In genomic region chr10:101065479-101066145, GRCh38 we compare ENCODE assay signal across 9 cellular contexts. TPM values are rescaled to one million over a fixed set of nuclear protein-coding genes. Genes with fewer than 3 reads are reported as not detected.
DNase-seq lines count a peak whose midpoint lies in the region; ATAC-seq and TF ChIP-seq lines count a peak whose summit lies in the region.
"Had no signal": no experiment of that assay in that cellular context is flagged by ENCODE, and none has a peak within 500 bp of the region (broad histone marks: within the 10 kb centered on the region; RNA-seq: fewer than 3 reads in every experiment).

No MANE protein-coding gene starts in this region.

- ATAC-seq in left ventricle myocardium superior (no peak), GM21360 (IDR thresholded peaks at IDR 0.05; ENCODE audit: unreplicated experiment) (no peak)

- H3K27ac ChIP-seq in right atrium auricular region (peak overlapping the region; percentile 75), mammary epithelial cell (ENCODE audit: insufficient read depth, low read depth, low read length) (no peak overlapping the region), mesodermal cell (ENCODE audit: low read depth, low read length, severe bottlenecking) (no peak overlapping the region)

- no peaks in the 10 kb centered on the region for H3K27me3 ChIP-seq in right atrium auricular region
- H3K27me3 ChIP-seq in mammary epithelial cell (ENCODE audit: insufficient read depth, low read length), result no peaks in the 10 kb centered on the region

- DNase-seq in right atrium auricular region (ENCODE audit: low spot score) (no peak), left ventricle myocardium superior (no peak), mammary epithelial cell (no peak), GM20000 (ENCODE audit: low spot score) (no peak), NCI-H2081 (lab: John Stamatoyannopoulos, UW) (no peak), HK-2 (ENCODE audit: unreplicated experiment) (no peak)
- DNase-seq: NCI-H446 treated with DMSO at 0.1 percent for 48 hours had no signal

- WGBS in mammary epithelial cell (ENCODE audit: low coverage, missing lambda C conversion rate), result 100% methylated on average over 3 of the region's 3 CpGs
- 75 to 100% methylated on average over 1 of the region's 3 CpGs for WGBS in mesodermal cell (ENCODE audit: insufficient coverage in 2 of 2), 2 experiments

- H3K79me2 ChIP-seq in mammary epithelial cell (ENCODE audit: insufficient read depth, low read length), result no peaks in the 10 kb centered on the region

- CTCF ChIA-PET in mammary epithelial cell (lab: Charles Lee; ENCODE audit: low non-redundant PET), result no interaction called here

- H3K36me3 ChIP-seq in right atrium auricular region, result no peaks in the 10 kb centered on the region
- no peaks in the 10 kb centered on the region for H3K36me3 ChIP-seq in mammary epithelial cell (ENCODE audit: insufficient read depth, low read length)
- no peaks in the 10 kb centered on the region for H3K36me3 ChIP-seq in mesodermal cell (ENCODE audit: control insufficient read depth, insufficient read depth, low read length)

- peak overlapping the region; percentile 47 to 61 for H3K4me3 ChIP-seq in right atrium auricular region
- peak overlapping the region; percentile 41 to 65 (median 51) for H3K4me3 ChIP-seq in mammary epithelial cell (replicated peaks in 1 of 3; ENCODE audit: insufficient read depth in 1 of 3, low read depth in 2 of 3, low read length in 3 of 3)
- peak overlapping the region; percentile 49 for H3K4me3 ChIP-seq in mesodermal cell (ENCODE audit: extremely low read depth, insufficient read depth, low read length, poor library complexity, severe bottlenecking)

- in situ Hi-C loops in mammary epithelial cell (cut with MboI; ENCODE audit: low sequenced_read_pairs in 2 of 2), result loop anchor here in 1 of 2 donors (10.0 kb wide), 1 partner anchor 51 kb away; no protein-coding TSS in a partner anchor

- no peak for TF ChIP-seq CTCF in right atrium auricular region (IDR thresholded peaks at IDR 0.05)
- TF ChIP-seq CTCF in mammary epithelial cell (conservative IDR thresholded peaks at IDR 0.05 in 1 of 2, IDR thresholded peaks at IDR 0.05 in 1 of 2; ENCODE audit: extremely low read depth in 1 of 2, insufficient read depth in 1 of 2, low read depth in 1 of 2, low read length in 2 of 2), result no peak
- TF ChIP-seq CTCF in GM20000 (IDR thresholded peaks at IDR 0.05; ENCODE audit: extremely low read depth, missing control alignments), result no peak

- H3K9me3 ChIP-seq in right atrium auricular region (no peaks in the 10 kb centered on the region), mammary epithelial cell (replicated peaks; ENCODE audit: insufficient read depth, low read length) (no peaks in the 10 kb centered on the region), mesodermal cell (ENCODE audit: control insufficient read depth, low read length) (no peaks in the 10 kb centered on the region)

- intact Hi-C loops in left ventricle myocardium superior (cut with micrococcal nuclease) (no loop called here), mammary epithelial cell (cut with micrococcal nuclease) (loop anchor here (1.0 to 5.0 kb wide), 3 partner anchors 33 to 71 kb away; partner anchors contain the start of genes PDZD7 and SFXN3)

- no peak overlapping the region for H3K9ac ChIP-seq in mammary epithelial cell (ENCODE audit: insufficient read depth, low read length)

- peak overlapping the region; percentile 99 for H3K4me2 ChIP-seq in mammary epithelial cell (ENCODE audit: insufficient read depth, low read depth, low read length)

- dilution Hi-C loops in mammary epithelial cell (cut with HindIII; ENCODE audit: low sequenced_read_pairs), result no loop called here

- no peaks in the 10 kb centered on the region for H4K20me1 ChIP-seq in mammary epithelial cell (ENCODE audit: insufficient read depth, low read length)

- peak overlapping the region; percentile 99 for H2AFZ ChIP-seq in mammary epithelial cell (ENCODE audit: low read depth, low read length)

- H3K4me1 ChIP-seq in right atrium auricular region, result peaks cover 0 to 65% of the 10 kb centered on the region in 2 donors
- peaks cover 36% of the 10 kb centered on the region for H3K4me1 ChIP-seq in mammary epithelial cell (ENCODE audit: insufficient read depth, low read length)
- H3K4me1 ChIP-seq in mesodermal cell (ENCODE audit: control insufficient read depth, insufficient read depth, low read length, poor library complexity, severe bottlenecking), result peaks cover 27% of the 10 kb centered on the region

- no TSS peak for BruUV-seq in mammary epithelial cell (replicated peaks; lab: Mats Ljungman, UMichigan)

RNA-seq across cellular contexts. Expression of gene KAZALD1, which starts 3.8 kb away (rescaled TPM):
- total RNA-seq in right atrium auricular region (1 to 10 TPM; 7.0 to 7.5 TPM), left ventricle myocardium superior (7.8 TPM), mammary epithelial cell (1 to 10 TPM; 1.5 to 2.3 TPM)
- 0.92 TPM for polyA plus RNA-seq in mammary epithelial cell
- not detected for polyA minus RNA-seq in mammary epithelial cell
- polyA plus RNA-seq in mesodermal cell (2013, experiment 1 of 2), result 5.3 TPM
- 3.9 TPM for polyA plus RNA-seq in mesodermal cell (2013, experiment 2 of 2)

RNA-seq across cellular contexts. Expression of gene SFXN3, which starts 34.6 kb away (rescaled TPM):
- total RNA-seq in right atrium auricular region, result 10 to 100 TPM; 16.4 to 42.9 TPM
- total RNA-seq in left ventricle myocardium superior, result 11.0 TPM
- 100 to 1,000 TPM in 1 of 2 donors, 10 to 100 TPM in 1; 79.4 to 102 TPM for total RNA-seq in mammary epithelial cell
- 104 TPM for polyA plus RNA-seq in mammary epithelial cell
- polyA minus RNA-seq in mammary epithelial cell, result 101 TPM
- 33.8 TPM for polyA plus RNA-seq in mesodermal cell (2013, experiment 1 of 2)
- polyA plus RNA-seq in mesodermal cell (2013, experiment 2 of 2), result 26.8 TPM

RNA-seq across cellular contexts. Expression of gene PDZD7, which starts 34.7 kb away (rescaled TPM):
- total RNA-seq in right atrium auricular region, result 1 to 10 TPM in 1 of 2 donors, under 1 TPM in 1; 0.59 to 1.3 TPM
- 0.17 TPM for total RNA-seq in left ventricle myocardium superior
- 1 to 10 TPM in 1 of 2 donors, under 1 TPM in 1; 0.59 to 2.7 TPM for total RNA-seq in mammary epithelial cell
- 0.95 TPM for polyA plus RNA-seq in mammary epithelial cell
- polyA minus RNA-seq in mammary epithelial cell, result 0.47 TPM
- 0.55 TPM for polyA plus RNA-seq in mesodermal cell (2013, experiment 1 of 2)
- polyA plus RNA-seq in mesodermal cell (2013, experiment 2 of 2), result 1.1 TPM

Comparison
In these comparisons a context has a peak if more than half of its experiments do, and no peak if none do; other contexts are left out.
1. H3K27ac ChIP-seq: peak in right atrium auricular region (2 of 2); none in mammary epithelial cell (single experiment) and mesodermal cell (single experiment).
2. Peak in every context shown above with its lines, with median percentiles within 50 percentile points of each other: H3K4me3 ChIP-seq.